Comparison of ENCODE assay signal across 18 cellular contexts in the genomic region with DNA sequence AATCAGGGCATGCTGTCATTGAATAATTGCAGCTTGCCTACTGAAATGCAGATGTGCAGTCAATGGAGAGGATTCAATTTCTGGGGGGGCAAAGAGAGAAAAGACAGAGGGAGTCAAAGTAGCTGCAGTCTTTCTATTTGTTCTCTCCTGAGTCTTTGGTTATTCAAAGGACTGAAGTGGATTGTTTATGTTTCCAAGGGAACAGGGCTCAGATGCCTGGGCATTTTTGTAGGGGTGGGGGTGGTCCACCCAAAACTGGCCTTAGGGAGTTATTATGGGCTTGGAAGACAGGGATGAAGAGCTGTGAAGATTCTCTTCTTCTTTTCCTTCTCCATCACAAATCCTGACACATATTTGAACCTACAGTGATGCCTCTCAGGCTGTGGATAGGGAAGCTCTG.
DNase-seq lines count a peak whose midpoint lies in the region; ATAC-seq and TF ChIP-seq lines count a peak whose summit lies in the region.
"Had no signal": no experiment of that assay in that cellular context is flagged by ENCODE, and none has a peak within 500 bp of the region (broad histone marks: within the 10 kb centered on the region; RNA-seq: fewer than 3 reads in every experiment).

No MANE protein-coding gene starts in this region.

- no peaks in the 10 kb centered on the region for H3K9me3 ChIP-seq in HUES64 (ENCODE audit: insufficient read depth, low read depth, low read length)
- no peaks in the 10 kb centered on the region for H3K9me3 ChIP-seq in endodermal cell (ENCODE audit: control insufficient read depth, low read length)
- no peaks in the 10 kb centered on the region for H3K9me3 ChIP-seq in left lung
- no peaks in the 10 kb centered on the region for H3K9me3 ChIP-seq in BE2C
- H3K9me3 ChIP-seq: SJCRH30 had no signal

- TF ChIP-seq CTCF in endodermal cell (conservative IDR thresholded peaks at IDR 0.05) (no peak), left lung (IDR thresholded peaks at IDR 0.05) (no peak), BE2C (IDR thresholded peaks at IDR 0.05; ENCODE audit: low read depth, low read length) (no peak)

- ATAC-seq in left lung, result peak; percentile 22
- ATAC-seq in activated CD8-positive, alpha-beta T cell treated with anti-CD3 and anti-CD28 coated beads, Interleukin-2, amount 10 ng/mL, durations not matched to agents 7 days and 5 days, result no peak
- ATAC-seq in stimulated activated effector memory CD8-positive, alpha-beta T cell treated with anti-CD3 and anti-CD28 coated beads, Interleukin-12 subunit alpha, Interleukin-12 subunit beta, amount 100 ng/mL, for 72 hours, result no peak
- ATAC-seq: HCT116 had no signal

- H3K4me1 Mint-ChIP-seq in endodermal cell, result peaks cover 5% of the 10 kb centered on the region
- no peaks in the 10 kb centered on the region for H3K4me1 Mint-ChIP-seq in activated CD8-positive, alpha-beta T cell treated with anti-CD3 and anti-CD28 coated beads, Interleukin-2, amount 10 ng/mL, durations not matched to agents 7 days and 5 days (ENCODE audit: low read depth)
- no peaks in the 10 kb centered on the region for H3K4me1 Mint-ChIP-seq in stimulated activated effector memory CD8-positive, alpha-beta T cell treated with anti-CD3 and anti-CD28 coated beads, Interleukin-12 subunit alpha, Interleukin-12 subunit beta, amount 100 ng/mL, for 72 hours
- H3K4me1 Mint-ChIP-seq: CD14-positive monocyte had no signal

- no peak overlapping the region for H3K27ac Mint-ChIP-seq in endodermal cell
- no peak overlapping the region for H3K27ac Mint-ChIP-seq in activated CD8-positive, alpha-beta T cell treated with anti-CD3 and anti-CD28 coated beads, Interleukin-2, amount 10 ng/mL, durations not matched to agents 7 days and 5 days
- H3K27ac Mint-ChIP-seq in stimulated activated effector memory CD8-positive, alpha-beta T cell treated with anti-CD3 and anti-CD28 coated beads, Interleukin-12 subunit alpha, Interleukin-12 subunit beta, amount 100 ng/mL, for 72 hours, result no peak overlapping the region
- H3K27ac Mint-ChIP-seq: CD14-positive monocyte had no signal

- H3K27me3 Mint-ChIP-seq in endodermal cell (ENCODE audit: insufficient read depth), result peaks cover 2% of the 10 kb centered on the region
- H3K27me3 Mint-ChIP-seq in activated CD8-positive, alpha-beta T cell treated with anti-CD3 and anti-CD28 coated beads, Interleukin-2, amount 10 ng/mL, durations not matched to agents 7 days and 5 days (ENCODE audit: low read depth), result no peaks in the 10 kb centered on the region

- H3K4me3 ChIP-seq in HUES64 (ENCODE audit: low read length), result no peak overlapping the region
- no peak overlapping the region for H3K4me3 ChIP-seq in endodermal cell (ENCODE audit: low read length)
- H3K4me3 ChIP-seq in left lung, result no peak overlapping the region
- no peak overlapping the region for H3K4me3 ChIP-seq in BE2C (ENCODE audit: low read depth, low read length)
- H3K4me3 ChIP-seq: SJCRH30 had no signal

- H3K27me3 ChIP-seq in HUES64 (ENCODE audit: insufficient read depth, low read length) (no peaks in the 10 kb centered on the region), endodermal cell (ENCODE audit: control insufficient read depth, insufficient read depth, low read length, poor library complexity, severe bottlenecking) (no peaks in the 10 kb centered on the region), left lung (no peaks in the 10 kb centered on the region), BE2C (no peaks in the 10 kb centered on the region)
- H3K27me3 ChIP-seq: SJCRH30 had no signal

- no peaks in the 10 kb centered on the region for H3K36me3 Mint-ChIP-seq in endodermal cell (ENCODE audit: low read depth)
- H3K36me3 Mint-ChIP-seq in activated CD8-positive, alpha-beta T cell treated with anti-CD3 and anti-CD28 coated beads, Interleukin-2, amount 10 ng/mL, durations not matched to agents 7 days and 5 days (ENCODE audit: low read depth), result no peaks in the 10 kb centered on the region
- no peaks in the 10 kb centered on the region for H3K36me3 Mint-ChIP-seq in stimulated activated effector memory CD8-positive, alpha-beta T cell treated with anti-CD3 and anti-CD28 coated beads, Interleukin-12 subunit alpha, Interleukin-12 subunit beta, amount 100 ng/mL, for 72 hours
- H3K36me3 Mint-ChIP-seq: CD14-positive monocyte had no signal

- POLR2A ChIA-PET in activated CD8-positive, alpha-beta T cell treated with anti-CD3 and anti-CD28 coated beads, Interleukin-2, amount 10 ng/mL, durations not matched to agents 7 days and 5 days (lab: Charles Lee), result no interaction called here

- no peak overlapping the region for H3K4me3 Mint-ChIP-seq in endodermal cell
- H3K4me3 Mint-ChIP-seq in activated CD8-positive, alpha-beta T cell treated with anti-CD3 and anti-CD28 coated beads, Interleukin-2, amount 10 ng/mL, durations not matched to agents 7 days and 5 days, result no peak overlapping the region
- H3K4me3 Mint-ChIP-seq in stimulated activated effector memory CD8-positive, alpha-beta T cell treated with anti-CD3 and anti-CD28 coated beads, Interleukin-12 subunit alpha, Interleukin-12 subunit beta, amount 100 ng/mL, for 72 hours, result no peak overlapping the region
- H3K4me3 Mint-ChIP-seq: CD14-positive monocyte had no signal

- intact Hi-C loops in left lung (cut with DNase I), result no loop called here

- H3K4me1 ChIP-seq in HUES64 (ENCODE audit: insufficient read depth, low read length) (peaks cover 22% of the 10 kb centered on the region), endodermal cell (ENCODE audit: control insufficient read depth, insufficient read depth, low read length) (no peaks in the 10 kb centered on the region), left lung (no peaks in the 10 kb centered on the region), BE2C (no peaks in the 10 kb centered on the region)
- H3K4me1 ChIP-seq: SJCRH30 had no signal

- DNase-seq in ELF-1 (ENCODE audit: low read depth, low spot score), result peak; percentile 7
- DNase-seq in endodermal cell, result no peak
- DNase-seq in left lung, result no peak
- no peak for DNase-seq in NCI-H2107 treated with DMSO at 0.1 percent for 48 hours (lab: John Stamatoyannopoulos, UW; ENCODE audit: unreplicated experiment)
- DNase-seq in BE2C, result no peak
- no peak for DNase-seq in activated CD8-positive, alpha-beta T cell treated with anti-CD3 and anti-CD28 coated beads, Interleukin-2, amount 10 ng/mL, durations not matched to agents 7 days and 5 days
- no peak for DNase-seq in stimulated activated effector memory CD8-positive, alpha-beta T cell treated with anti-CD3 and anti-CD28 coated beads, Interleukin-12 subunit alpha, Interleukin-12 subunit beta, amount 100 ng/mL, for 72 hours (ENCODE audit: low spot score in 2 of 2)
- DNase-seq: COR-L47, KBM-7, NCI-H1417 treated with DMSO at 0.1 percent for 48 hours, NCI-H2081, NCI-H2227 treated with DMSO at 0.1 percent for 48 hours, NCI-H526, RPMI8226, SJCRH30 had no signal

- H3K9ac ChIP-seq in HUES64 (ENCODE audit: low read depth, low read length) (no peak overlapping the region), endodermal cell (ENCODE audit: extremely low read depth, low read length, poor library complexity, severe bottlenecking) (no peak overlapping the region)

- peak overlapping the region; percentile 66; the same call in 1 of the 2 replicates for H3K27ac ChIP-seq in HUES64 (ENCODE audit: low read depth, low read length)
- peak overlapping the region; percentile 52 for H3K27ac ChIP-seq in endodermal cell (ENCODE audit: low read depth, low read length)
- H3K27ac ChIP-seq in left lung, result no peak overlapping the region
- H3K27ac ChIP-seq: SJCRH30 had no signal

- H3K9me3 Mint-ChIP-seq in endodermal cell, result no peaks in the 10 kb centered on the region
- H3K9me3 Mint-ChIP-seq in activated CD8-positive, alpha-beta T cell treated with anti-CD3 and anti-CD28 coated beads, Interleukin-2, amount 10 ng/mL, durations not matched to agents 7 days and 5 days (ENCODE audit: insufficient read depth), result no peaks in the 10 kb centered on the region
- H3K9me3 Mint-ChIP-seq in stimulated activated effector memory CD8-positive, alpha-beta T cell treated with anti-CD3 and anti-CD28 coated beads, Interleukin-12 subunit alpha, Interleukin-12 subunit beta, amount 100 ng/mL, for 72 hours, result peaks cover 2% of the 10 kb centered on the region

- CTCF ChIA-PET in activated CD8-positive, alpha-beta T cell treated with anti-CD3 and anti-CD28 coated beads, Interleukin-2, amount 10 ng/mL, durations not matched to agents 7 days and 5 days (lab: Charles Lee), result no interaction called here

- H3K36me3 ChIP-seq in HUES64 (ENCODE audit: insufficient read depth, low read length) (no peaks in the 10 kb centered on the region), endodermal cell (ENCODE audit: control insufficient read depth, insufficient read depth, low read length) (no peaks in the 10 kb centered on the region), left lung (no peaks in the 10 kb centered on the region), BE2C (no peaks in the 10 kb centered on the region)
- H3K36me3 ChIP-seq: SJCRH30 had no signal

Comparison
In these comparisons a context has a peak if more than half of its experiments do, and no peak if none do; other contexts are left out.
1. H3K27ac ChIP-seq: peak in HUES64 (single experiment) and endodermal cell (single experiment); none in left lung (0 of 2).